In the genomic region with DNA sequence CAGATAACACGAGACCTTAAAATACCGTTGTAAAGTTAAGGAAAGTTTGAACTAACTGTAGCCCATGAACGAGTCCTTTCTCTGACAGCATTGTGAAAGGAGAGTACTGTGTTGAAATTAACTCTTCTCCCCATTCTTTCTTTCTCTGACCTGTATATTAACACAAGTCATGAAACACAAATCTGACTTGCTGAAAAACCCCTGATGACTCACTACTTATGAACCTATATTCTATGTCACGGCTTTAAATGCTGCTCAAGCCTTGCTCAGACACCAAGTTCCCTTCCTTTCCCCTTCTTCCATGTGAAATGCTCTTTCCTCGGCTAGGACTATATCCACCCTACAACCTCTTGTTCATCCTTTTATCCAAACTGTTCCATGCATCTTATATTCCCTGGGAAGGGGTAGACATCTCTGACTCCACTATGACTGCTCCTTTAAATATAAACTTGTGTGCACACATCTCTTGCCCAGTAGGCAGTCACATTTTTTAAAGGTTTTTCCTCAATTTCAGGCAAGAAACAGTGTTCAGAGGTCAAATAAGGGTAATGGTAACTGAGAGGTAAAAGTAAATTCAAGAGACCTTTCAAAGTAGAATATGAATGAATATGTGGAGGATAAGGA, we compare ENCODE assay signal across 11 cellular contexts.
DNase-seq lines count a peak whose midpoint lies in the region; ATAC-seq and TF ChIP-seq lines count a peak whose summit lies in the region.
"Had no signal": no experiment of that assay in that cellular context is flagged by ENCODE, and none has a peak within 500 bp of the region (broad histone marks: within the 10 kb centered on the region; RNA-seq: fewer than 3 reads in every experiment).

No MANE protein-coding gene starts in this region.

- H3K27ac ChIP-seq in upper lobe of right lung = no peak overlapping the region
- H3K27ac ChIP-seq: sigmoid colon had no signal

- intact Hi-C loops in activated T-helper 1 cell treated with anti-CD3 and anti-CD28 coated beads, Interleukin-12 subunit alpha, Interleukin-12 subunit beta, Interleukin-2, Interleukin-4 antibody, amounts not matched to agents 30 ng/mL and 10 ng/mL and 1 ng/mL, durations not matched to agents 14 hours and 24 hours and 36 hours (cut with micrococcal nuclease) = no loop called here
- intact Hi-C loops in upper lobe of right lung (cut with DNase I) = no loop called here

- peaks cover 15% of the 10 kb centered on the region for H3K4me1 ChIP-seq in adipocyte (ENCODE audit: control insufficient read depth, insufficient read depth, low read length)
- H3K4me1 ChIP-seq in upper lobe of right lung = no peaks in the 10 kb centered on the region

- H3K9ac ChIP-seq in adipocyte (ENCODE audit: low read length) = no peak overlapping the region

- H3K4me3 ChIP-seq in adipocyte (ENCODE audit: low read length) (no peak overlapping the region), upper lobe of right lung (no peak overlapping the region)
- H3K4me3 ChIP-seq: sigmoid colon had no signal

- ATAC-seq in GM19043 (IDR thresholded peaks at IDR 0.05; ENCODE audit: low read depth, unreplicated experiment) (peak; percentile 70), HG03039 (IDR thresholded peaks at IDR 0.05; ENCODE audit: unreplicated experiment) (peak; percentile 71), upper lobe of right lung (no peak)

- H3K4me3 Mint-ChIP-seq in T-helper 2 cell treated with Interferon-gamma antibody and Interleukin-4, amounts not matched to agents 5 μg/mL and 100 μg/mL, for 36 hours = no peak overlapping the region
- no peak overlapping the region for H3K4me3 Mint-ChIP-seq in activated T-helper 1 cell treated with anti-CD3 and anti-CD28 coated beads, Interleukin-12 subunit alpha, Interleukin-12 subunit beta, Interleukin-2, Interleukin-4 antibody, amounts not matched to agents 30 ng/mL and 10 ng/mL and 1 ng/mL, durations not matched to agents 14 hours and 24 hours and 36 hours

- peak; percentile 56 for DNase-seq in adipocyte (ENCODE audit: low read depth)
- peak; percentile 59 for DNase-seq in renal cortical epithelial cell (ENCODE audit: low read depth)
- no peak for DNase-seq in T-helper 2 cell treated with Interferon-gamma antibody and Interleukin-4, amounts not matched to agents 5 μg/mL and 100 μg/mL, for 36 hours (ENCODE audit: low spot score)
- no peak for DNase-seq in NCI-H128 (lab: John Stamatoyannopoulos, UW; ENCODE audit: unreplicated experiment)
- DNase-seq in activated T-helper 1 cell treated with anti-CD3 and anti-CD28 coated beads, Interleukin-12 subunit alpha, Interleukin-12 subunit beta, Interleukin-2, Interleukin-4 antibody, amounts not matched to agents 30 ng/mL and 10 ng/mL and 1 ng/mL, durations not matched to agents 14 hours and 24 hours and 36 hours (ENCODE audit: low spot score) = no peak
- no peak for DNase-seq in upper lobe of right lung
- DNase-seq: head of caudate nucleus, MV-4-11, sigmoid colon had no signal

- H3K4me1 Mint-ChIP-seq in T-helper 2 cell treated with Interferon-gamma antibody and Interleukin-4, amounts not matched to agents 5 μg/mL and 100 μg/mL, for 36 hours (ENCODE audit: low read depth) = no peaks in the 10 kb centered on the region
- no peaks in the 10 kb centered on the region for H3K4me1 Mint-ChIP-seq in activated T-helper 1 cell treated with anti-CD3 and anti-CD28 coated beads, Interleukin-12 subunit alpha, Interleukin-12 subunit beta, Interleukin-2, Interleukin-4 antibody, amounts not matched to agents 30 ng/mL and 10 ng/mL and 1 ng/mL, durations not matched to agents 14 hours and 24 hours and 36 hours (ENCODE audit: low read depth)

- no peak for TF ChIP-seq CTCF in upper lobe of right lung (IDR thresholded peaks at IDR 0.05)

- peaks cover 6% of the 10 kb centered on the region for H3K36me3 ChIP-seq in adipocyte (ENCODE audit: control insufficient read depth, insufficient read depth, low read length, severe bottlenecking)
- H3K36me3 ChIP-seq in upper lobe of right lung = no peaks in the 10 kb centered on the region
- H3K36me3 ChIP-seq: sigmoid colon had no signal

- H3K27me3 Mint-ChIP-seq in T-helper 2 cell treated with Interferon-gamma antibody and Interleukin-4, amounts not matched to agents 5 μg/mL and 100 μg/mL, for 36 hours (ENCODE audit: low read depth) = no peaks in the 10 kb centered on the region
- no peaks in the 10 kb centered on the region for H3K27me3 Mint-ChIP-seq in activated T-helper 1 cell treated with anti-CD3 and anti-CD28 coated beads, Interleukin-12 subunit alpha, Interleukin-12 subunit beta, Interleukin-2, Interleukin-4 antibody, amounts not matched to agents 30 ng/mL and 10 ng/mL and 1 ng/mL, durations not matched to agents 14 hours and 24 hours and 36 hours (ENCODE audit: insufficient read depth)

- no peaks in the 10 kb centered on the region for H3K27me3 ChIP-seq in adipocyte (replicated peaks; ENCODE audit: control insufficient read depth, insufficient read depth, low read length)
- H3K27me3 ChIP-seq in upper lobe of right lung = no peaks in the 10 kb centered on the region
- H3K27me3 ChIP-seq: sigmoid colon had no signal

- H3K9me3 ChIP-seq in adipocyte (ENCODE audit: control insufficient read depth, low read length) (no peaks in the 10 kb centered on the region), upper lobe of right lung (no peaks in the 10 kb centered on the region)
- H3K9me3 ChIP-seq: sigmoid colon had no signal

- no peaks in the 10 kb centered on the region for H3K9me3 Mint-ChIP-seq in T-helper 2 cell treated with Interferon-gamma antibody and Interleukin-4, amounts not matched to agents 5 μg/mL and 100 μg/mL, for 36 hours
- no peaks in the 10 kb centered on the region for H3K9me3 Mint-ChIP-seq in activated T-helper 1 cell treated with anti-CD3 and anti-CD28 coated beads, Interleukin-12 subunit alpha, Interleukin-12 subunit beta, Interleukin-2, Interleukin-4 antibody, amounts not matched to agents 30 ng/mL and 10 ng/mL and 1 ng/mL, durations not matched to agents 14 hours and 24 hours and 36 hours

- H3K27ac Mint-ChIP-seq in T-helper 2 cell treated with Interferon-gamma antibody and Interleukin-4, amounts not matched to agents 5 μg/mL and 100 μg/mL, for 36 hours = no peak overlapping the region
- H3K27ac Mint-ChIP-seq in activated T-helper 1 cell treated with anti-CD3 and anti-CD28 coated beads, Interleukin-12 subunit alpha, Interleukin-12 subunit beta, Interleukin-2, Interleukin-4 antibody, amounts not matched to agents 30 ng/mL and 10 ng/mL and 1 ng/mL, durations not matched to agents 14 hours and 24 hours and 36 hours = no peak overlapping the region

- H3K36me3 Mint-ChIP-seq in T-helper 2 cell treated with Interferon-gamma antibody and Interleukin-4, amounts not matched to agents 5 μg/mL and 100 μg/mL, for 36 hours (ENCODE audit: low read depth) = no peaks in the 10 kb centered on the region
- H3K36me3 Mint-ChIP-seq in activated T-helper 1 cell treated with anti-CD3 and anti-CD28 coated beads, Interleukin-12 subunit alpha, Interleukin-12 subunit beta, Interleukin-2, Interleukin-4 antibody, amounts not matched to agents 30 ng/mL and 10 ng/mL and 1 ng/mL, durations not matched to agents 14 hours and 24 hours and 36 hours (ENCODE audit: low read depth) = no peaks in the 10 kb centered on the region

Comparison
In these comparisons a context has a peak if more than half of its experiments do, and no peak if none do; other contexts are left out.
1. DNase-seq: peak in adipocyte (single experiment) and renal cortical epithelial cell (single experiment); none in T-helper 2 cell treated with Interferon-gamma antibody and Interleukin-4, amounts not matched to agents 5 μg/mL and 100 μg/mL, for 36 hours (single experiment), NCI-H128 (single experiment), activated T-helper 1 cell treated with anti-CD3 and anti-CD28 coated beads, Interleukin-12 subunit alpha, Interleukin-12 subunit beta, Interleukin-2, Interleukin-4 antibody, amounts not matched to agents 30 ng/mL and 10 ng/mL and 1 ng/mL, durations not matched to agents 14 hours and 24 hours and 36 hours (single experiment) and upper lobe of right lung (single experiment).